11 cellular contexts compared by ENCODE assay signal in genomic region chr9:85212887-85213286, GRCh38.
A peak's percentile ranks its signal among the peaks of the same experiment; 100 is the strongest.
DNase-seq lines count a peak whose midpoint lies in the region; ATAC-seq and TF ChIP-seq lines count a peak whose summit lies in the region.
"Had no signal": no experiment of that assay in that cellular context is flagged by ENCODE, and none has a peak within 500 bp of the region (broad histone marks: within the 10 kb centered on the region; RNA-seq: fewer than 3 reads in every experiment).

No MANE protein-coding gene starts in this region.

- H2AFZ ChIP-seq in HCT116 (ENCODE audit: low read depth, low read length, poor library complexity, severe bottlenecking), result peak overlapping the region; percentile 69

- peak; percentile 82 for DNase-seq in AG10803 (ENCODE audit: low read depth)
- DNase-seq in HCT116 (ENCODE audit: low read depth, low spot score), result peak; percentile 80
- DNase-seq in activated naive CD8-positive, alpha-beta T cell treated with anti-CD3 and anti-CD28 coated beads, Interleukin-2, amount 50 U/mL, for 24 hours, result peak; percentile 10
- peak; percentile 91 for DNase-seq in kidney tubule cell (ENCODE audit: low spot score)
- DNase-seq in CD14-positive monocyte (ENCODE audit: low spot score), result no peak
- DNase-seq in GOT3 (lab: John Stamatoyannopoulos, UW), result no peak
- no peak for DNase-seq in NCI-H146 (lab: John Stamatoyannopoulos, UW)
- DNase-seq: DMS79, NCI-H524 had no signal

- BruUV-seq in HCT116 (replicated peaks; lab: Mats Ljungman, UMichigan), result no TSS peak

- no peak overlapping the region; the same call in 1 of the 2 replicates for H3K27ac ChIP-seq in HCT116 (ENCODE audit: low read depth, low read length)

- H3K4me1 Mint-ChIP-seq in activated naive CD8-positive, alpha-beta T cell treated with anti-CD3 and anti-CD28 coated beads, Interleukin-2, amount 50 U/mL, for 24 hours, result peaks cover 11% of the 10 kb centered on the region
- H3K4me1 Mint-ChIP-seq in CD14-positive monocyte, result no peaks in the 10 kb centered on the region

- H3K9me2 ChIP-seq in HCT116 (ENCODE audit: insufficient read depth), result no peaks in the 10 kb centered on the region

- H3K4me3 Mint-ChIP-seq in activated naive CD8-positive, alpha-beta T cell treated with anti-CD3 and anti-CD28 coated beads, Interleukin-2, amount 50 U/mL, for 24 hours, result no peak overlapping the region
- no peak overlapping the region for H3K4me3 Mint-ChIP-seq in CD14-positive monocyte

- H3K4me3 ChIP-seq in AG10803 (ENCODE audit: low read length) (no peak overlapping the region), HCT116 (replicated peaks in 1 of 2; ENCODE audit: low read depth in 1 of 2, low read length in 2 of 2) (peak overlapping the region in 1 of 2 experiments; percentile 19; a peak in 1 of 4 replicates)

- RAD21 ChIA-PET in HCT116 (lab: Charles Lee; ENCODE audit: low non-redundant PET in 1 of 2, low total read pairs in 2 of 2, uncharacterized antibody in 2 of 2, unreplicated experiment in 2 of 2), result no interaction called here

- intact Hi-C loops in HCT116 (cut with micrococcal nuclease), result no loop called here
- intact Hi-C loops in CD14-positive monocyte (cut with micrococcal nuclease), result no loop called here

- H3K4me1 ChIP-seq in HCT116 (ENCODE audit: control insufficient read depth in 1 of 2, insufficient read depth in 2 of 2, low read length in 2 of 2), result peaks cover 14 to 27% of the 10 kb centered on the region in 2 experiments

- no peak overlapping the region for H3K27ac Mint-ChIP-seq in activated naive CD8-positive, alpha-beta T cell treated with anti-CD3 and anti-CD28 coated beads, Interleukin-2, amount 50 U/mL, for 24 hours
- no peak overlapping the region for H3K27ac Mint-ChIP-seq in CD14-positive monocyte

- H3K4me2 ChIP-seq in HCT116 (ENCODE audit: low read length), result peak overlapping the region; percentile 68

- ATAC-seq in HCT116, result peak; percentile 88
- ATAC-seq in activated naive CD8-positive, alpha-beta T cell treated with anti-CD3 and anti-CD28 coated beads, Interleukin-2, amount 50 U/mL, for 24 hours, result no peak
- no peak for ATAC-seq in GM21423 (IDR thresholded peaks at IDR 0.05; ENCODE audit: unreplicated experiment)
- ATAC-seq: HepG2 had no signal

- TF ChIP-seq POLR2A in HCT116 (IDR thresholded peaks at IDR 0.05; ENCODE audit: borderline replicate concordance, extremely low read depth, insufficient read depth, insufficient read length), result no peak

- H3K79me2 ChIP-seq in HCT116 (ENCODE audit: insufficient read depth, low read length), result no peaks in the 10 kb centered on the region

- H3K9ac ChIP-seq in HCT116 (ENCODE audit: low read length), result no peak overlapping the region

- H3K36me3 ChIP-seq in HCT116 (ENCODE audit: control insufficient read depth in 1 of 2, insufficient read depth in 2 of 2, low read length in 2 of 2), result no peaks in the 10 kb centered on the region

- TF ChIP-seq RAD21 in HCT116 (IDR thresholded peaks at IDR 0.05; ENCODE audit: low read depth), result 0 out of 2 replicates have a peak, but pooled peaks have one; percentile 8

- no peak for TF ChIP-seq CTCF in AG10803 (conservative IDR thresholded peaks at IDR 0.05; ENCODE audit: low read length)
- no peak for TF ChIP-seq CTCF in HCT116 (IDR thresholded peaks at IDR 0.05 in 2 of 3, conservative IDR thresholded peaks at IDR 0.05 in 1 of 3; ENCODE audit: borderline replicate concordance in 1 of 3, insufficient read depth in 1 of 3, low read depth in 2 of 3, low read length in 2 of 3)
- TF ChIP-seq CTCF in CD14-positive monocyte (IDR thresholded peaks at IDR 0.05), result no peak

- 0 out of 2 replicates have a peak, but pooled peaks cover 6% of the 10 kb centered on the region for H3K27me3 ChIP-seq in HCT116 (ENCODE audit: insufficient read depth, low read length)

- peaks cover 10% of the 10 kb centered on the region for H3K27me3 Mint-ChIP-seq in activated naive CD8-positive, alpha-beta T cell treated with anti-CD3 and anti-CD28 coated beads, Interleukin-2, amount 50 U/mL, for 24 hours
- peaks cover 0 to 2% (median 2%) of the 10 kb centered on the region in 3 donors for H3K27me3 Mint-ChIP-seq in CD14-positive monocyte (ENCODE audit: low read depth in 3 of 3)

- no peaks in the 10 kb centered on the region for H3K36me3 Mint-ChIP-seq in activated naive CD8-positive, alpha-beta T cell treated with anti-CD3 and anti-CD28 coated beads, Interleukin-2, amount 50 U/mL, for 24 hours (ENCODE audit: low read depth)
- no peaks in the 10 kb centered on the region for H3K36me3 Mint-ChIP-seq in CD14-positive monocyte

- no peaks in the 10 kb centered on the region for H4K20me1 ChIP-seq in HCT116 (ENCODE audit: insufficient read depth)

- CTCF ChIA-PET in HCT116 (lab: Charles Lee), result interaction anchor here (0.7 kb wide), 1 partner anchor 12 kb away, joined by 4 read pairs; no protein-coding TSS in a partner anchor

- no peaks in the 10 kb centered on the region for H3K9me3 ChIP-seq in HCT116 (ENCODE audit: control insufficient read depth in 1 of 2, insufficient read depth in 1 of 2, low read depth in 1 of 2, low read length in 2 of 2)

- POLR2A ChIA-PET in HCT116 (lab: Charles Lee), result interaction anchor here (1.3 kb wide), 1 partner anchor 12 kb away, joined by 3 read pairs; no protein-coding TSS in a partner anchor

- H3K9me3 Mint-ChIP-seq in activated naive CD8-positive, alpha-beta T cell treated with anti-CD3 and anti-CD28 coated beads, Interleukin-2, amount 50 U/mL, for 24 hours, result no peaks in the 10 kb centered on the region
- H3K9me3 Mint-ChIP-seq in CD14-positive monocyte, result peaks cover 0 to 3% (median 0%) of the 10 kb centered on the region in 7 donors

TF ChIP-seq in HCT116, 20 proteins besides CTCF, POLR2A, EP300 and RAD21 (continues in another document):
- TF ChIP-seq ZNF274 (IDR thresholded peaks at IDR 0.05; ENCODE audit: low read depth, low read length) (no peak), JUND (IDR thresholded peaks at IDR 0.05) (peak; percentile 91), FOSL1 (IDR thresholded peaks at IDR 0.05; ENCODE audit: low read depth) (peak; percentile 96), CBX3 (IDR thresholded peaks at IDR 0.05; ENCODE audit: low read depth) (peak; percentile 82; the same call in 1 of the 2 replicates), TCF7L2 (IDR thresholded peaks at IDR 0.05; ENCODE audit: borderline replicate concordance, extremely low read depth, insufficient read depth, insufficient read length) (no peak), ATF3 (IDR thresholded peaks at IDR 0.05) (peak; percentile 17; the same call in 1 of the 2 replicates), POLR2AphosphoS5 (IDR thresholded peaks at IDR 0.05; ENCODE audit: low read depth, low read length) (no peak), ZFX (IDR thresholded peaks at IDR 0.05) (no peak), MAX (IDR thresholded peaks at IDR 0.05) (0 out of 2 replicates have a peak, but pooled peaks have one; percentile 20), SRF (IDR thresholded peaks at IDR 0.05; ENCODE audit: low read depth) (peak; percentile 70), ZBTB33 (IDR thresholded peaks at IDR 0.05; ENCODE audit: extremely low read depth, insufficient replicate concordance, low read length) (no peak), YY1 (IDR thresholded peaks at IDR 0.05; ENCODE audit: extremely low read depth, insufficient replicate concordance, low read depth, low read length) (no peak), EZH2 (IDR thresholded peaks at IDR 0.05) (no peak), SIN3A (IDR thresholded peaks at IDR 0.05; ENCODE audit: low read depth) (no peak), EZH2phosphoT487 (IDR thresholded peaks at IDR 0.05; ENCODE audit: borderline replicate concordance) (no peak), SP1 (IDR thresholded peaks at IDR 0.05; ENCODE audit: low read depth) (peak; percentile 87), ELF1 (IDR thresholded peaks at IDR 0.05; ENCODE audit: borderline replicate concordance, low read depth) (no peak), CEBPB (IDR thresholded peaks at IDR 0.05; ENCODE audit: low read depth) (peak; percentile 45; the same call in 1 of the 2 replicates), EGR1 (IDR thresholded peaks at IDR 0.05; ENCODE audit: low read depth) (peak; percentile 94)

Comparison
In these comparisons a context has a peak if more than half of its experiments do, and no peak if none do; other contexts are left out.
1. DNase-seq: peak in AG10803 (single experiment), HCT116 (single experiment), activated naive CD8-positive, alpha-beta T cell treated with anti-CD3 and anti-CD28 coated beads, Interleukin-2, amount 50 U/mL, for 24 hours (single experiment) and kidney tubule cell (single experiment); none in CD14-positive monocyte (single experiment), GOT3 (single experiment) and NCI-H146 (single experiment).